Comparison of ENCODE assay signal across 1 cellular context in the genomic region with DNA sequence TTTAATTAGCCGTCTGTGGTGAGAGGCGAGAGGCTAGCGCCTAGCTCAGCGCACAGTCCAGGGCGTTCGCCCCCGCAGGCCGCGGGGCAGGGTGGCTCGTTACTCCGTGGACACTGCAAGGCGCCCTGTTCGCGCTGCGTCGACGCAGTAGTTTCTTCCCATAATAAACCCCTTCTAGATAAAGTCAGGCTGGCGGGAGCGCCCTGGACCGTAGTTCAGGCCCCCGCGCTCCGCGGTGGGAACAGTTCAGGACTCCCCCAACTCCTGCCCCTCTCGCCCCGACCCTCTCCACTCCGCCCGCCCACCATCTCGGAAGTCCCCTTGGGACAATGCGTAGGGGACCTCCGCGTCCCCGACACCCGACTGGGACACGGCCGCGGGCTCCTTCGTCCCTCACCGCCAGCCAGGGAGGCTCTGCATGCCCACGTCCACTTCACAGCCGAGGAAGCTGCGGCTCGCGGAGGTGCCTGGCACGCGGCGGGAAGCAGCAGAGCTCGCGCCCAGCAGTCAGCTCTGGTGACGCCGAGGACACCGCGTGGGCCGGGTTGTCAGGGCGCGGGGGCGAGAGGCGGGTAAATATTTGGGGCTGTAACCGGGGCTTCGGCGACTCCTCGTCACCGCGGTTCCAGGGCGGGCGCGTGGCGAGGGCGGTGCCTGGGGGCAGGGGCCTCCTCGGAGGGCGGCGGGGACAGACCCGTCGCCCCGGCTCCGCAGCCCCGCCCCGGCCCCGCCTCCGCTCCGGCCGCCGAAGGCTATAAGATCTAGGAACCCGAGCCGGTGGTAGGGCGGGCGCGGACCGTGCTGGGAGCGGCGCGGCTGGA.
TF ChIP-seq lines count a peak whose summit lies in the region.

A gene with protein sequence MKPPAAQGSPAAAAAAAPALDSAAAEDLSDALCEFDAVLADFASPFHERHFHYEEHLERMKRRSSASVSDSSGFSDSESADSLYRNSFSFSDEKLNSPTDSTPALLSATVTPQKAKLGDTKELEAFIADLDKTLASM (plus strand): TSS at position 783 of the 821 bp plus-strand sequence. CDS start 158 bp downstream, outside the sequence.

TF ChIP-seq in HepG2, 621 proteins besides CTCF, POLR2A, EP300 and RAD21 (continued from another document):
- TF ChIP-seq ZNF337 (CRISPR knock-in tag; IDR thresholded peaks at IDR 0.05; ENCODE audit: borderline replicate concordance, low read depth) = peak; percentile 70; the same call in 1 of the 2 replicates
- TF ChIP-seq, protein P1, sequence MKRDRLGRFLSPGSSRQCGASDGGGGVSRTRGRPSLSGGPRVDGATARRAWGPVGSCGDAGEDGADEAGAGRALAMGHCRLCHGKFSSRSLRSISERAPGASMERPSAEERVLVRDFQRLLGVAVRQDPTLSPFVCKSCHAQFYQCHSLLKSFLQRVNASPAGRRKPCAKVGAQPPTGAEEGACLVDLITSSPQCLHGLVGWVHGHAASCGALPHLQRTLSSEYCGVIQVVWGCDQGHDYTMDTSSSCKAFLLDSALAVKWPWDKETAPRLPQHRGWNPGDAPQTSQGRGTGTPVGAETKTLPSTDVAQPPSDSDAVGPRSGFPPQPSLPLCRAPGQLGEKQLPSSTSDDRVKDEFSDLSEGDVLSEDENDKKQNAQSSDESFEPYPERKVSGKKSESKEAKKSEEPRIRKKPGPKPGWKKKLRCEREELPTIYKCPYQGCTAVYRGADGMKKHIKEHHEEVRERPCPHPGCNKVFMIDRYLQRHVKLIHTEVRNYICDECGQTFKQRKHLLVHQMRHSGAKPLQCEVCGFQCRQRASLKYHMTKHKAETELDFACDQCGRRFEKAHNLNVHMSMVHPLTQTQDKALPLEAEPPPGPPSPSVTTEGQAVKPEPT (CRISPR knock-in tag; IDR thresholded peaks at IDR 0.05; ENCODE audit: low read depth) = peak; percentile 57; the same call in 1 of the 2 replicates
- TF ChIP-seq, protein P2, sequence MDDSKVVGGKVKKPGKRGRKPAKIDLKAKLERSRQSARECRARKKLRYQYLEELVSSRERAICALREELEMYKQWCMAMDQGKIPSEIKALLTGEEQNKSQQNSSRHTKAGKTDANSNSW (CRISPR knock-in tag; IDR thresholded peaks at IDR 0.05; ENCODE audit: borderline replicate concordance) = peak; percentile 97; the same call in 1 of the 2 replicates
- no peak for TF ChIP-seq MNT (IDR thresholded peaks at IDR 0.05)
- 0 out of 2 replicates have a peak, but pooled peaks have one; percentile 22 for TF ChIP-seq ZNF709 (CRISPR knock-in tag; IDR thresholded peaks at IDR 0.05)
- TF ChIP-seq ZBTB7A (CRISPR knock-in tag; IDR thresholded peaks at IDR 0.05) = 0 out of 2 replicates have a peak, but pooled peaks have one; percentile 63
- TF ChIP-seq ZBTB33 (CRISPR knock-in tag; IDR thresholded peaks at IDR 0.05) = 0 out of 2 replicates have a peak, but pooled peaks have one; percentile 40
- TF ChIP-seq, protein P3, sequence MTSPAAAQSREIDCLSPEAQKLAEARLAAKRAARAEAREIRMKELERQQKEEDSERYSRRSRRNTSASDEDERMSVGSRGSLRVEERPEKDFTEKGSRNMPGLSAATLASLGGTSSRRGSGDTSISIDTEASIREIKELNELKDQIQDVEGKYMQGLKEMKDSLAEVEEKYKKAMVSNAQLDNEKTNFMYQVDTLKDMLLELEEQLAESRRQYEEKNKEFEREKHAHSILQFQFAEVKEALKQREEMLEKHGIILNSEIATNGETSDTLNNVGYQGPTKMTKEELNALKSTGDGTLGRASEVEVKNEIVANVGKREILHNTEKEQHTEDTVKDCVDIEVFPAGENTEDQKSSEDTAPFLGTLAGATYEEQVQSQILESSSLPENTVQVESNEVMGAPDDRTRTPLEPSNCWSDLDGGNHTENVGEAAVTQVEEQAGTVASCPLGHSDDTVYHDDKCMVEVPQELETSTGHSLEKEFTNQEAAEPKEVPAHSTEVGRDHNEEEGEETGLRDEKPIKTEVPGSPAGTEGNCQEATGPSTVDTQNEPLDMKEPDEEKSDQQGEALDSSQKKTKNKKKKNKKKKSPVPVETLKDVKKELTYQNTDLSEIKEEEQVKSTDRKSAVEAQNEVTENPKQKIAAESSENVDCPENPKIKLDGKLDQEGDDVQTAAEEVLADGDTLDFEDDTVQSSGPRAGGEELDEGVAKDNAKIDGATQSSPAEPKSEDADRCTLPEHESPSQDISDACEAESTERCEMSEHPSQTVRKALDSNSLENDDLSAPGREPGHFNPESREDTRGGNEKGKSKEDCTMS (CRISPR knock-in tag; conservative IDR thresholded peaks at IDR 0.05) = no peak
- peak in 1 of 2 experiments; percentile 45; a peak in 1 of 4 replicates for TF ChIP-seq ATF4 (CRISPR knock-in tag; IDR thresholded peaks at IDR 0.05)
- no peak for TF ChIP-seq ARNT (IDR thresholded peaks at IDR 0.05)
- TF ChIP-seq, protein P4, sequence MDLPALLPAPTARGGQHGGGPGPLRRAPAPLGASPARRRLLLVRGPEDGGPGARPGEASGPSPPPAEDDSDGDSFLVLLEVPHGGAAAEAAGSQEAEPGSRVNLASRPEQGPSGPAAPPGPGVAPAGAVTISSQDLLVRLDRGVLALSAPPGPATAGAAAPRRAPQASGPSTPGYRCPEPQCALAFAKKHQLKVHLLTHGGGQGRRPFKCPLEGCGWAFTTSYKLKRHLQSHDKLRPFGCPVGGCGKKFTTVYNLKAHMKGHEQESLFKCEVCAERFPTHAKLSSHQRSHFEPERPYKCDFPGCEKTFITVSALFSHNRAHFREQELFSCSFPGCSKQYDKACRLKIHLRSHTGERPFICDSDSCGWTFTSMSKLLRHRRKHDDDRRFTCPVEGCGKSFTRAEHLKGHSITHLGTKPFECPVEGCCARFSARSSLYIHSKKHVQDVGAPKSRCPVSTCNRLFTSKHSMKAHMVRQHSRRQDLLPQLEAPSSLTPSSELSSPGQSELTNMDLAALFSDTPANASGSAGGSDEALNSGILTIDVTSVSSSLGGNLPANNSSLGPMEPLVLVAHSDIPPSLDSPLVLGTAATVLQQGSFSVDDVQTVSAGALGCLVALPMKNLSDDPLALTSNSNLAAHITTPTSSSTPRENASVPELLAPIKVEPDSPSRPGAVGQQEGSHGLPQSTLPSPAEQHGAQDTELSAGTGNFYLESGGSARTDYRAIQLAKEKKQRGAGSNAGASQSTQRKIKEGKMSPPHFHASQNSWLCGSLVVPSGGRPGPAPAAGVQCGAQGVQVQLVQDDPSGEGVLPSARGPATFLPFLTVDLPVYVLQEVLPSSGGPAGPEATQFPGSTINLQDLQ (CRISPR knock-in tag; IDR thresholded peaks at IDR 0.05) = peak; percentile 68; the same call in 1 of the 2 replicates
- no peak for TF ChIP-seq HOXA7 (CRISPR knock-in tag; IDR thresholded peaks at IDR 0.05)
- no peak for TF ChIP-seq ZNF260 (CRISPR knock-in tag; IDR thresholded peaks at IDR 0.05; ENCODE audit: borderline replicate concordance, low read depth)
- TF ChIP-seq SP4 (CRISPR knock-in tag; IDR thresholded peaks at IDR 0.05) = peak; percentile 64
- TF ChIP-seq ZSCAN21 (CRISPR knock-in tag; IDR thresholded peaks at IDR 0.05; ENCODE audit: borderline replicate concordance) = peak; percentile 45; the same call in 1 of the 2 replicates
- TF ChIP-seq ZFP36L1 (CRISPR knock-in tag; IDR thresholded peaks at IDR 0.05) = no peak
- TF ChIP-seq CEBPB (IDR thresholded peaks at IDR 0.05; ENCODE audit: borderline replicate concordance, low read depth, low read length) = no peak
- peak; percentile 32; the same call in 1 of the 2 replicates for TF ChIP-seq HOXD1 (CRISPR knock-in tag; IDR thresholded peaks at IDR 0.05)
- no peak for TF ChIP-seq RARA (CRISPR knock-in tag; IDR thresholded peaks at IDR 0.05)
- peak; percentile 48; the same call in 1 of the 2 replicates for TF ChIP-seq ZNF776 (CRISPR knock-in tag; IDR thresholded peaks at IDR 0.05)
- TF ChIP-seq U2AF1 (optimal IDR thresholded peaks at IDR 0.05; ENCODE audit: low read depth, low read length) = no peak
- peak in 1 of 2 experiments; percentile 41; a peak in 1 of 4 replicates for TF ChIP-seq KLF16 (CRISPR knock-in tag; IDR thresholded peaks at IDR 0.05)
- peak; percentile 68; the same call in 1 of the 2 replicates for TF ChIP-seq KLF15 (CRISPR knock-in tag; IDR thresholded peaks at IDR 0.05; ENCODE audit: borderline replicate concordance)
- TF ChIP-seq ZNF430 (CRISPR knock-in tag; IDR thresholded peaks at IDR 0.05) = peak; percentile 68; the same call in 1 of the 2 replicates
